8 cellular contexts compared by ENCODE assay signal in genomic region chr2:213246665-213247281, GRCh38. TPM values are rescaled to one million over a fixed set of nuclear protein-coding genes. Genes with fewer than 3 reads are reported as not detected.
DNase-seq lines count a peak whose midpoint lies in the region; ATAC-seq and TF ChIP-seq lines count a peak whose summit lies in the region.

No MANE protein-coding gene starts in this region.

- DNase-seq in DMS79 (lab: John Stamatoyannopoulos, UW) (peak; percentile 10), HCT116 (ENCODE audit: low read depth, low spot score) (peak; percentile 47), NCI-H345 treated with DMSO at 0.1 percent for 48 hours (lab: John Stamatoyannopoulos, UW; ENCODE audit: unreplicated experiment) (peak; percentile 24), fibroblast of lung (ENCODE audit: low read depth in 2 of 2) (peak; percentile 47 to 73), sciatic nerve (ENCODE audit: low spot score) (peak; percentile 66), T1000 (lab: John Stamatoyannopoulos, UW) (no peak)
- peak; percentile 72 for DNase-seq in activated CD8-positive, alpha-beta T cell treated with anti-CD3 and anti-CD28 coated beads, Interleukin-2, amount 10 ng/mL, durations not matched to agents 7 days and 5 days

- ATAC-seq in HCT116, result peak; percentile 72
- peak; percentile 54 for ATAC-seq in activated CD8-positive, alpha-beta T cell treated with anti-CD3 and anti-CD28 coated beads, Interleukin-2, amount 10 ng/mL, durations not matched to agents 7 days and 5 days
- no peak for ATAC-seq in sciatic nerve
- ATAC-seq in HG03520 (IDR thresholded peaks at IDR 0.05; ENCODE audit: unreplicated experiment), result no peak

- H3K27me3 ChIP-seq in HCT116 (ENCODE audit: insufficient read depth, low read length) (no peaks in the 10 kb centered on the region), fibroblast of lung (ENCODE audit: control insufficient read depth, insufficient read depth, low read length) (no peaks in the 10 kb centered on the region)

- H3K4me1 ChIP-seq in HCT116 (ENCODE audit: control insufficient read depth in 1 of 2, insufficient read depth in 2 of 2, low read length in 2 of 2), result no peaks in the 10 kb centered on the region
- H3K4me1 ChIP-seq in fibroblast of lung (ENCODE audit: control insufficient read depth, extremely low read depth, insufficient read depth, low read length), result no peaks in the 10 kb centered on the region

- no TSS peak for BruUV-seq in HCT116 (replicated peaks; lab: Mats Ljungman, UMichigan)

- H3K4me3 Mint-ChIP-seq in activated CD8-positive, alpha-beta T cell treated with anti-CD3 and anti-CD28 coated beads, Interleukin-2, amount 10 ng/mL, durations not matched to agents 7 days and 5 days, result no peak overlapping the region

- H3K4me1 Mint-ChIP-seq in activated CD8-positive, alpha-beta T cell treated with anti-CD3 and anti-CD28 coated beads, Interleukin-2, amount 10 ng/mL, durations not matched to agents 7 days and 5 days (ENCODE audit: low read depth), result peaks cover 14% of the 10 kb centered on the region

- CTCF ChIA-PET in HCT116 (lab: Charles Lee), result no interaction called here
- CTCF ChIA-PET in activated CD8-positive, alpha-beta T cell treated with anti-CD3 and anti-CD28 coated beads, Interleukin-2, amount 10 ng/mL, durations not matched to agents 7 days and 5 days (lab: Charles Lee), result interaction anchor here (0.6 kb wide), 1 partner anchor 734 kb away, joined by 3 read pairs; no protein-coding TSS in a partner anchor

- H3K9ac ChIP-seq in HCT116 (ENCODE audit: low read length) (no peak overlapping the region), fibroblast of lung (ENCODE audit: insufficient read depth, low read length) (no peak overlapping the region)

- TF ChIP-seq POLR2A in HCT116 (IDR thresholded peaks at IDR 0.05; ENCODE audit: borderline replicate concordance, extremely low read depth, insufficient read depth, insufficient read length), result no peak

- H2AFZ ChIP-seq in HCT116 (ENCODE audit: low read depth, low read length, poor library complexity, severe bottlenecking) (peak overlapping the region; percentile 77), fibroblast of lung (ENCODE audit: low read length) (no peak overlapping the region)

- intact Hi-C loops in HCT116 (cut with micrococcal nuclease), result loop anchor here (2.0 to 10.0 kb wide), 2 partner anchors 560 to 1068 kb away; no protein-coding TSS in a partner anchor
- intact Hi-C loops in sciatic nerve (cut with DNase I), result no loop called here

- no peaks in the 10 kb centered on the region for H3K9me2 ChIP-seq in HCT116 (ENCODE audit: insufficient read depth)

- no peaks in the 10 kb centered on the region for H3K27me3 Mint-ChIP-seq in activated CD8-positive, alpha-beta T cell treated with anti-CD3 and anti-CD28 coated beads, Interleukin-2, amount 10 ng/mL, durations not matched to agents 7 days and 5 days (ENCODE audit: low read depth)

- H3K79me2 ChIP-seq in HCT116 (ENCODE audit: insufficient read depth, low read length) (no peaks in the 10 kb centered on the region), fibroblast of lung (ENCODE audit: control insufficient read depth, insufficient read depth, low read length) (no peaks in the 10 kb centered on the region)

- H3K4me3 ChIP-seq in HCT116 (replicated peaks in 1 of 2; ENCODE audit: low read depth in 1 of 2, low read length in 2 of 2) (no peak overlapping the region), fibroblast of lung (replicated peaks in 1 of 4; ENCODE audit: control extremely low read depth in 1 of 4, insufficient read depth in 1 of 4, low read depth in 3 of 4, low read length in 4 of 4) (no peak overlapping the region)

- H4K20me1 ChIP-seq in HCT116 (ENCODE audit: insufficient read depth) (no peaks in the 10 kb centered on the region), fibroblast of lung (ENCODE audit: control insufficient read depth, extremely low read depth, insufficient read depth, low read length) (no peaks in the 10 kb centered on the region)

- no peak overlapping the region for H3K27ac Mint-ChIP-seq in activated CD8-positive, alpha-beta T cell treated with anti-CD3 and anti-CD28 coated beads, Interleukin-2, amount 10 ng/mL, durations not matched to agents 7 days and 5 days

- RAD21 ChIA-PET in HCT116 (lab: Charles Lee; ENCODE audit: low non-redundant PET in 1 of 2, low total read pairs in 2 of 2, uncharacterized antibody in 2 of 2, unreplicated experiment in 2 of 2), result no interaction called here

- H3K9me3 Mint-ChIP-seq in activated CD8-positive, alpha-beta T cell treated with anti-CD3 and anti-CD28 coated beads, Interleukin-2, amount 10 ng/mL, durations not matched to agents 7 days and 5 days (ENCODE audit: insufficient read depth), result no peaks in the 10 kb centered on the region

- H3K9me3 ChIP-seq in HCT116 (ENCODE audit: control insufficient read depth in 1 of 2, insufficient read depth in 1 of 2, low read depth in 1 of 2, low read length in 2 of 2), result no peaks in the 10 kb centered on the region
- H3K9me3 ChIP-seq in fibroblast of lung (ENCODE audit: control insufficient read depth, insufficient read depth, low read depth, low read length), result no peaks in the 10 kb centered on the region

- POLR2A ChIA-PET in HCT116 (lab: Charles Lee), result no interaction called here
- POLR2A ChIA-PET in activated CD8-positive, alpha-beta T cell treated with anti-CD3 and anti-CD28 coated beads, Interleukin-2, amount 10 ng/mL, durations not matched to agents 7 days and 5 days (lab: Charles Lee), result no interaction called here

- H3K36me3 Mint-ChIP-seq in activated CD8-positive, alpha-beta T cell treated with anti-CD3 and anti-CD28 coated beads, Interleukin-2, amount 10 ng/mL, durations not matched to agents 7 days and 5 days (ENCODE audit: low read depth), result no peaks in the 10 kb centered on the region

- peak; percentile 57 to 84 (median 69); a peak in 5 of 6 replicates for TF ChIP-seq CTCF in HCT116 (IDR thresholded peaks at IDR 0.05 in 2 of 3, conservative IDR thresholded peaks at IDR 0.05 in 1 of 3; ENCODE audit: borderline replicate concordance in 1 of 3, insufficient read depth in 1 of 3, low read depth in 2 of 3, low read length in 2 of 3)
- TF ChIP-seq CTCF in fibroblast of lung (conservative IDR thresholded peaks at IDR 0.05 in 1 of 2, IDR thresholded peaks at IDR 0.05 in 1 of 2; ENCODE audit: low read depth in 1 of 2, low read length in 2 of 2), result peak; percentile 80 to 87

- peak; percentile 78 for TF ChIP-seq RAD21 in HCT116 (IDR thresholded peaks at IDR 0.05; ENCODE audit: low read depth)

- H3K27ac ChIP-seq in HCT116 (ENCODE audit: low read depth, low read length), result no peak overlapping the region
- no peak overlapping the region for H3K27ac ChIP-seq in fibroblast of lung (ENCODE audit: insufficient read depth, low read length)

- H3K36me3 ChIP-seq in HCT116 (ENCODE audit: control insufficient read depth in 1 of 2, insufficient read depth in 2 of 2, low read length in 2 of 2), result no peaks in the 10 kb centered on the region
- H3K36me3 ChIP-seq in fibroblast of lung (ENCODE audit: control insufficient read depth, insufficient read depth, low read length), result no peaks in the 10 kb centered on the region

- H3K4me2 ChIP-seq in HCT116 (ENCODE audit: low read length) (no peak overlapping the region), fibroblast of lung (ENCODE audit: extremely low read depth, insufficient read depth, low read length) (no peak overlapping the region)

TF ChIP-seq in HCT116, 20 proteins besides CTCF, POLR2A, EP300 and RAD21 (continues in another document):
- TF ChIP-seq ELF1 (IDR thresholded peaks at IDR 0.05; ENCODE audit: borderline replicate concordance, low read depth) (no peak), SIN3A (IDR thresholded peaks at IDR 0.05; ENCODE audit: low read depth) (no peak), POLR2AphosphoS5 (IDR thresholded peaks at IDR 0.05; ENCODE audit: low read depth, low read length) (no peak), EZH2phosphoT487 (IDR thresholded peaks at IDR 0.05; ENCODE audit: borderline replicate concordance) (no peak), MAX (IDR thresholded peaks at IDR 0.05) (no peak), SRF (IDR thresholded peaks at IDR 0.05; ENCODE audit: low read depth) (no peak), REST (IDR thresholded peaks at IDR 0.05; ENCODE audit: low read depth) (no peak), EGR1 (IDR thresholded peaks at IDR 0.05; ENCODE audit: low read depth) (no peak), ZFX (IDR thresholded peaks at IDR 0.05) (no peak)

RNA-seq across cellular contexts. Expression of gene SPAG16, which starts 37.5 kb away (rescaled TPM):
- total RNA-seq in HCT116 (2021; ENCODE audit: unreplicated experiment), result 0.30 TPM
- not detected in 2 replicates for polyA plus RNA-seq in HCT116 (2012)
- 10 to 100 TPM; 11.1 to 12.5 TPM for total RNA-seq in activated CD8-positive, alpha-beta T cell treated with anti-CD3 and anti-CD28 coated beads, Interleukin-2, amount 10 ng/mL, durations not matched to agents 7 days and 5 days
- 36.0 and 36.8 TPM in 2 replicates for total RNA-seq in fibroblast of lung
- 18.9 and 24.1 TPM in 2 replicates for polyA plus RNA-seq in fibroblast of lung
- 15.8 and 21.8 TPM in 2 replicates for polyA plus RNA-seq in fibroblast of lung (2012)
- polyA minus RNA-seq in fibroblast of lung (ENCODE audit: low replicate concordance), result 0.33 and 0.86 TPM in 2 replicates
- 27.6 TPM for total RNA-seq in sciatic nerve

Comparison
In these comparisons a context has a peak if more than half of its experiments do, and no peak if none do; other contexts are left out.
1. ATAC-seq: peak in HCT116 (single experiment) and activated CD8-positive, alpha-beta T cell treated with anti-CD3 and anti-CD28 coated beads, Interleukin-2, amount 10 ng/mL, durations not matched to agents 7 days and 5 days (single experiment); none in sciatic nerve (single experiment) and HG03520 (single experiment).